1 cellular context compared by ENCODE assay signal in the genomic region with DNA sequence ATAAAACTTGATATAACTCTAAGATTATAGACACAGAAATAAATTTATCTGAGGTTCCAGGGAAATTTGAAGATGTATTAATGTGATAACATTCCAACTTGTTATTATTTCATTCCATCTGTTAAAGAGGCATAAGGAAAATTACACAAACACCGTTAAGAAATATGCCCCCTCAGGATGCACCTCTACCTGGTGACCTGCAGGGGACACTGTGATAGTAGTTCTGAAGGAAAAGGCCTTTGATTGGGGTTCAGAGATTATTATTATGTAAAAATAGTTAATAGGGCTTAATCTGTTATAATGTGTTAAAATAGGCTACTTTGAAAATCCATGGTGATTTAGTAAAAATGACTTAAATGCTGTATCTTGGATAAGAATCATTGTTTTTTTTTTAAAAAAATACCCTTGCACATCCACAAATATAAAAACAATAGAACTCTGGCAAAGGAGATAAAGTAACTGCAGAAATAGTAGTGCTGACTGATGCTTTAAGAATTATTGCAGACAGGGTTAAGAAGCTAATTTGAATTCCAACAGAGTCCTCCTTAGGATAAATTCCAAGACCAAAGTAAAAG.
TF ChIP-seq lines count a peak whose summit lies in the region.

No MANE protein-coding gene starts in this region.

TF ChIP-seq in SK-N-SH treated with all-trans-retinoic acid at 6 μM for 48 hours, 23 proteins besides CTCF, POLR2A, EP300 and RAD21 (continued from another document):
- TF ChIP-seq, protein P1, sequence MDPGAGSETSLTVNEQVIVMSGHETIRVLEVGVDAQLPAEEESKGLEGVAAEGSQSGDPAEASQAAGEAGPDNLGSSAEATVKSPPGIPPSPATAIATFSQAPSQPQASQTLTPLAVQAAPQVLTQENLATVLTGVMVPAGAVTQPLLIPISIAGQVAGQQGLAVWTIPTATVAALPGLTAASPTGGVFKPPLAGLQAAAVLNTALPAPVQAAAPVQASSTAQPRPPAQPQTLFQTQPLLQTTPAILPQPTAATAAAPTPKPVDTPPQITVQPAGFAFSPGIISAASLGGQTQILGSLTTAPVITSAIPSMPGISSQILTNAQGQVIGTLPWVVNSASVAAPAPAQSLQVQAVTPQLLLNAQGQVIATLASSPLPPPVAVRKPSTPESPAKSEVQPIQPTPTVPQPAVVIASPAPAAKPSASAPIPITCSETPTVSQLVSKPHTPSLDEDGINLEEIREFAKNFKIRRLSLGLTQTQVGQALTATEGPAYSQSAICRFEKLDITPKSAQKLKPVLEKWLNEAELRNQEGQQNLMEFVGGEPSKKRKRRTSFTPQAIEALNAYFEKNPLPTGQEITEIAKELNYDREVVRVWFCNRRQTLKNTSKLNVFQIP (CRISPR knock-in tag; IDR thresholded peaks at IDR 0.05; ENCODE audit: borderline replicate concordance, low read depth) = no peak
- no peak for TF ChIP-seq ZNF565 (CRISPR knock-in tag; conservative IDR thresholded peaks at IDR 0.05; ENCODE audit: low read depth)
- TF ChIP-seq, protein P2, sequence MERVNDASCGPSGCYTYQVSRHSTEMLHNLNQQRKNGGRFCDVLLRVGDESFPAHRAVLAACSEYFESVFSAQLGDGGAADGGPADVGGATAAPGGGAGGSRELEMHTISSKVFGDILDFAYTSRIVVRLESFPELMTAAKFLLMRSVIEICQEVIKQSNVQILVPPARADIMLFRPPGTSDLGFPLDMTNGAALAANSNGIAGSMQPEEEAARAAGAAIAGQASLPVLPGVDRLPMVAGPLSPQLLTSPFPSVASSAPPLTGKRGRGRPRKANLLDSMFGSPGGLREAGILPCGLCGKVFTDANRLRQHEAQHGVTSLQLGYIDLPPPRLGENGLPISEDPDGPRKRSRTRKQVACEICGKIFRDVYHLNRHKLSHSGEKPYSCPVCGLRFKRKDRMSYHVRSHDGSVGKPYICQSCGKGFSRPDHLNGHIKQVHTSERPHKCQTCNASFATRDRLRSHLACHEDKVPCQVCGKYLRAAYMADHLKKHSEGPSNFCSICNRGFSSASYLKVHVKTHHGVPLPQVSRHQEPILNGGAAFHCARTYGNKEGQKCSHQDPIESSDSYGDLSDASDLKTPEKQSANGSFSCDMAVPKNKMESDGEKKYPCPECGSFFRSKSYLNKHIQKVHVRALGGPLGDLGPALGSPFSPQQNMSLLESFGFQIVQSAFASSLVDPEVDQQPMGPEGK (CRISPR knock-in tag; IDR thresholded peaks at IDR 0.05; ENCODE audit: borderline replicate concordance) = no peak
